In genomic region chr4:123037809-123038208, GRCh38 we compare ENCODE assay signal across 1 cellular context.
A peak's percentile ranks its signal among the peaks of the same experiment; 100 is the strongest.
TF ChIP-seq lines count a peak whose summit lies in the region.

No MANE protein-coding gene starts in this region.

TF ChIP-seq in HepG2, 621 proteins besides CTCF, POLR2A, EP300 and RAD21 (continues in another document):
- TF ChIP-seq TRAFD1 (CRISPR knock-in tag; IDR thresholded peaks at IDR 0.05; ENCODE audit: borderline replicate concordance), result no peak
- TF ChIP-seq HNF4A (CRISPR knock-in tag; IDR thresholded peaks at IDR 0.05), result peak; percentile 77
- no peak for TF ChIP-seq SOX13 (IDR thresholded peaks at IDR 0.05)
- peak in 1 of 2 experiments; percentile 32; a peak in 1 of 4 replicates for TF ChIP-seq SOX13 (CRISPR knock-in tag; conservative IDR thresholded peaks at IDR 0.05 in 1 of 2, IDR thresholded peaks at IDR 0.05 in 1 of 2)
- 0 out of 2 replicates have a peak, but pooled peaks have one; percentile 20 for TF ChIP-seq HDAC2 (CRISPR knock-in tag; IDR thresholded peaks at IDR 0.05)
- peak; percentile 67; the same call in 1 of the 2 replicates for TF ChIP-seq ZMYM4 (CRISPR knock-in tag; IDR thresholded peaks at IDR 0.05)
- no peak for TF ChIP-seq GZF1 (CRISPR knock-in tag; IDR thresholded peaks at IDR 0.05)
- TF ChIP-seq REST (IDR thresholded peaks at IDR 0.05; ENCODE audit: borderline replicate concordance in 1 of 2, low read depth in 1 of 2, low read length in 2 of 2), result no peak
- peak; percentile 70; the same call in 1 of the 2 replicates for TF ChIP-seq EHMT2 (IDR thresholded peaks at IDR 0.05; ENCODE audit: borderline replicate concordance, low read depth, low read length)
- TF ChIP-seq MTA3 (CRISPR knock-in tag; IDR thresholded peaks at IDR 0.05), result no peak
- TF ChIP-seq FOXP4 (CRISPR knock-in tag; IDR thresholded peaks at IDR 0.05), result no peak
- 0 out of 2 replicates have a peak, but pooled peaks have one; percentile 39 for TF ChIP-seq REPIN1 (CRISPR knock-in tag; IDR thresholded peaks at IDR 0.05; ENCODE audit: borderline replicate concordance, low read depth)
- no peak for TF ChIP-seq ZNF703 (CRISPR knock-in tag; IDR thresholded peaks at IDR 0.05; ENCODE audit: borderline replicate concordance)
- no peak for TF ChIP-seq ZNF503 (CRISPR knock-in tag; IDR thresholded peaks at IDR 0.05)
- TF ChIP-seq ARID3A (IDR thresholded peaks at IDR 0.05; ENCODE audit: low read depth, low read length), result peak; percentile 31; the same call in 1 of the 2 replicates
- 0 out of 2 replicates have a peak, but pooled peaks have one; percentile 30 for TF ChIP-seq ZNF644 (CRISPR knock-in tag; IDR thresholded peaks at IDR 0.05; ENCODE audit: low read depth)
- TF ChIP-seq NR2F2 (IDR thresholded peaks at IDR 0.05; ENCODE audit: borderline replicate concordance, low read depth), result peak; percentile 57; the same call in 1 of the 2 replicates
- TF ChIP-seq LCORL (IDR thresholded peaks at IDR 0.05), result peak; percentile 71
- TF ChIP-seq LCORL (CRISPR knock-in tag; IDR thresholded peaks at IDR 0.05), result no peak
- peak; percentile 33; the same call in 1 of the 2 replicates for TF ChIP-seq NR2F6 (IDR thresholded peaks at IDR 0.05)
- TF ChIP-seq NR2F6 (CRISPR knock-in tag; IDR thresholded peaks at IDR 0.05), result no peak
- TF ChIP-seq NCOR1 (IDR thresholded peaks at IDR 0.05; ENCODE audit: borderline replicate concordance, low read length), result 0 out of 2 replicates have a peak, but pooled peaks have one; percentile 30
- no peak for TF ChIP-seq ZNF570 (CRISPR knock-in tag; IDR thresholded peaks at IDR 0.05; ENCODE audit: borderline replicate concordance)
- TF ChIP-seq ZBTB39 (CRISPR knock-in tag; IDR thresholded peaks at IDR 0.05), result 0 out of 2 replicates have a peak, but pooled peaks have one; percentile 44
- TF ChIP-seq ZNF781 (CRISPR knock-in tag; IDR thresholded peaks at IDR 0.05; ENCODE audit: borderline replicate concordance, not compliant biosample characterization), result no peak
- peak in 1 of 2 experiments; percentile 49; a peak in 2 of 4 replicates for TF ChIP-seq NR2F1 (CRISPR knock-in tag; IDR thresholded peaks at IDR 0.05)
- peak; percentile 80 for TF ChIP-seq HNF4G (IDR thresholded peaks at IDR 0.05; ENCODE audit: borderline replicate concordance, low read depth, low read length)
- TF ChIP-seq HNF4G (CRISPR knock-in tag; IDR thresholded peaks at IDR 0.05; ENCODE audit: borderline replicate concordance, low read depth), result no peak
- TF ChIP-seq YY1 (IDR thresholded peaks at IDR 0.05; ENCODE audit: insufficient read depth, insufficient replicate concordance, low read depth, low read length), result peak; percentile 47
- peak; percentile 33; the same call in 1 of the 2 replicates for TF ChIP-seq RARA (CRISPR knock-in tag; IDR thresholded peaks at IDR 0.05)
- TF ChIP-seq NCOA2 (CRISPR knock-in tag; IDR thresholded peaks at IDR 0.05), result peak; percentile 24; the same call in 1 of the 2 replicates
- no peak for TF ChIP-seq ATF1 (CRISPR knock-in tag; IDR thresholded peaks at IDR 0.05)
- TF ChIP-seq SRSF1 (optimal IDR thresholded peaks at IDR 0.05; ENCODE audit: low read depth, low read length), result no peak
- no peak for TF ChIP-seq SRY (CRISPR knock-in tag; IDR thresholded peaks at IDR 0.05)
- TF ChIP-seq MXI1 (IDR thresholded peaks at IDR 0.05; ENCODE audit: borderline replicate concordance, low read depth, low read length), result no peak
- peak; percentile 41 for TF ChIP-seq PAXIP1 (CRISPR knock-in tag; conservative IDR thresholded peaks at IDR 0.05)
- 0 out of 2 replicates have a peak, but pooled peaks have one; percentile 8 for TF ChIP-seq CEBPG (CRISPR knock-in tag; IDR thresholded peaks at IDR 0.05)
- TF ChIP-seq U2AF1 (optimal IDR thresholded peaks at IDR 0.05; ENCODE audit: low read depth, low read length), result no peak
- no peak for TF ChIP-seq FOXK1 (CRISPR knock-in tag; IDR thresholded peaks at IDR 0.05; ENCODE audit: borderline replicate concordance, low read depth)
